Comparison of ENCODE assay signal across 1 cellular context in the genomic region with DNA sequence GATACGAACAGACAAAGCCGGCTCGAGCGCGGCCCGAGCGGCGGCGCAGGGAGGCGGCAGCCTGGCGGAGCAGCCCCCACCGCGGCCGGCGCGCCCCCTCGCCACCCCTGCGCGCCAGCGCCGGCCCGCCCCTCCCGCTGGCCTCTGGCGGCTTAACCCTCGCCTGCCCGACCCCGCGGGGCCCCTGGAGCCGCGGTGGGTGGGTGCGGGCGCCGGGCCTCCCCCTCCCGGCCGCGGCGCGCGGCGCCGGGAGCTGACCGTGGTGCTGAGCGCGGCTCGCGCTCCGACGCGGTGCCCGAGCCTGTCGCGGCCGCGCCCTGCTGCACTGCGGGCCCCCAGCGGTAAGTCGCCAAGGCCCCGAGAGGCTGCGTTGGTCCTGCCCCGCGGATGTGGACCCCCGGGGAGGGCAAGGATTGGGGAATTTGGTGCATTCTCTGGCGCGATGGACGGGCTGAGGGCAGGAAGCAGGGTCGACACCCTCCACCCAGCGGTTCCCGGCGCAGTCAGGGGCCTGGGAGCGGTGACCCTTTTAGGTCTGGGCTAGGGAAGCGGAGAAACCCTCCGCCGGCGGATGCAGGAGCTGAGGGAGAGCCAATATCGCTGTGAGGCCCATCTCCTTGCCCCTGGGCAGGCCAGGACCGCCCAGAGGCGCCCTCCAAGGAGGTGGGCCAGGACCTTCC.
A peak's percentile ranks its signal among the peaks of the same experiment; 100 is the strongest.
TF ChIP-seq lines count a peak whose summit lies in the region.

No MANE protein-coding gene starts in this region.

TF ChIP-seq in HepG2, 621 proteins besides CTCF, POLR2A, EP300 and RAD21 (continued from another document and continues in another):
- no peak for TF ChIP-seq ZNF318 (CRISPR knock-in tag; IDR thresholded peaks at IDR 0.05)
- no peak for TF ChIP-seq MBD4 (IDR thresholded peaks at IDR 0.05; ENCODE audit: borderline replicate concordance, low read length)
- TF ChIP-seq MAZ (IDR thresholded peaks at IDR 0.05; ENCODE audit: borderline replicate concordance, low read depth, low read length), result no peak
- peak; percentile 84 for TF ChIP-seq MAZ (CRISPR knock-in tag; IDR thresholded peaks at IDR 0.05; ENCODE audit: low read depth)
- TF ChIP-seq ZNF20 (CRISPR knock-in tag; IDR thresholded peaks at IDR 0.05), result no peak
- TF ChIP-seq, protein P1, sequence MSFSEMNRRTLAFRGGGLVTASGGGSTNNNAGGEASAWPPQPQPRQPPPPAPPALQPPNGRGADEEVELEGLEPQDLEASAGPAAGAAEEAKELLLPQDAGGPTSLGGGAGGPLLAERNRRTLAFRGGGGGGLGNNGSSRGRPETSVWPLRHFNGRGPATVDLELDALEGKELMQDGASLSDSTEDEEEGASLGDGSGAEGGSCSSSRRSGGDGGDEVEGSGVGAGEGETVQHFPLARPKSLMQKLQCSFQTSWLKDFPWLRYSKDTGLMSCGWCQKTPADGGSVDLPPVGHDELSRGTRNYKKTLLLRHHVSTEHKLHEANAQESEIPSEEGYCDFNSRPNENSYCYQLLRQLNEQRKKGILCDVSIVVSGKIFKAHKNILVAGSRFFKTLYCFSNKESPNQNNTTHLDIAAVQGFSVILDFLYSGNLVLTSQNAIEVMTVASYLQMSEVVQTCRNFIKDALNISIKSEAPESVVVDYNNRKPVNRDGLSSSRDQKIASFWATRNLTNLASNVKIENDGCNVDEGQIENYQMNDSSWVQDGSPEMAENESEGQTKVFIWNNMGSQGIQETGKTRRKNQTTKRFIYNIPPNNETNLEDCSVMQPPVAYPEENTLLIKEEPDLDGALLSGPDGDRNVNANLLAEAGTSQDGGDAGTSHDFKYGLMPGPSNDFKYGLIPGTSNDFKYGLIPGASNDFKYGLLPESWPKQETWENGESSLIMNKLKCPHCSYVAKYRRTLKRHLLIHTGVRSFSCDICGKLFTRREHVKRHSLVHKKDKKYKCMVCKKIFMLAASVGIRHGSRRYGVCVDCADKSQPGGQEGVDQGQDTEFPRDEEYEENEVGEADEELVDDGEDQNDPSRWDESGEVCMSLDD (CRISPR knock-in tag; IDR thresholded peaks at IDR 0.05; ENCODE audit: borderline replicate concordance), result no peak
- peak; percentile 37; the same call in 1 of the 2 replicates for TF ChIP-seq ZFY (CRISPR knock-in tag; IDR thresholded peaks at IDR 0.05)
- no peak for TF ChIP-seq ZNF225 (CRISPR knock-in tag; IDR thresholded peaks at IDR 0.05)
- no peak for TF ChIP-seq ZNF256 (CRISPR knock-in tag; conservative IDR thresholded peaks at IDR 0.05)
- no peak for TF ChIP-seq PPARG (CRISPR knock-in tag; conservative IDR thresholded peaks at IDR 0.05)
- TF ChIP-seq ZNF597 (CRISPR knock-in tag; IDR thresholded peaks at IDR 0.05), result no peak
- TF ChIP-seq ZNF138 (CRISPR knock-in tag; IDR thresholded peaks at IDR 0.05; ENCODE audit: low read depth), result 0 out of 2 replicates have a peak, but pooled peaks have one; percentile 40
- no peak for TF ChIP-seq RBM22 (optimal IDR thresholded peaks at IDR 0.05; ENCODE audit: low read length)
- no peak for TF ChIP-seq HNF4G (IDR thresholded peaks at IDR 0.05; ENCODE audit: borderline replicate concordance, low read depth, low read length)
- no peak for TF ChIP-seq HNF4G (CRISPR knock-in tag; IDR thresholded peaks at IDR 0.05; ENCODE audit: borderline replicate concordance, low read depth)
- 0 out of 2 replicates have a peak, but pooled peaks have one; percentile 48 for TF ChIP-seq ZNF674 (CRISPR knock-in tag; IDR thresholded peaks at IDR 0.05; ENCODE audit: low read depth)
- no peak for TF ChIP-seq HOXA7 (CRISPR knock-in tag; IDR thresholded peaks at IDR 0.05)
- TF ChIP-seq, protein P2, sequence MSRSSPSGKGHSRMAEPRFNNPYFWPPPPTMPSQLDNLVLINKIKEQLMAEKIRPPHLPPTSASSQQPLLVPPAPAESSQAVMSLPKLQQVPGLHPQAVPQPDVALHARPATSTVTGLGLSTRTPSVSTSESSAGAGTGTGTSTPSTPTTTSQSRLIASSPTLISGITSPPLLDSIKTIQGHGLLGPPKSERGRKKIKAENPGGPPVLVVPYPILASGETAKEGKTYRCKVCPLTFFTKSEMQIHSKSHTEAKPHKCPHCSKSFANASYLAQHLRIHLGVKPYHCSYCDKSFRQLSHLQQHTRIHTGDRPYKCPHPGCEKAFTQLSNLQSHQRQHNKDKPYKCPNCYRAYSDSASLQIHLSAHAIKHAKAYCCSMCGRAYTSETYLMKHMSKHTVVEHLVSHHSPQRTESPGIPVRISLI (CRISPR knock-in tag; IDR thresholded peaks at IDR 0.05; ENCODE audit: borderline replicate concordance), result no peak
- TF ChIP-seq, protein P3, sequence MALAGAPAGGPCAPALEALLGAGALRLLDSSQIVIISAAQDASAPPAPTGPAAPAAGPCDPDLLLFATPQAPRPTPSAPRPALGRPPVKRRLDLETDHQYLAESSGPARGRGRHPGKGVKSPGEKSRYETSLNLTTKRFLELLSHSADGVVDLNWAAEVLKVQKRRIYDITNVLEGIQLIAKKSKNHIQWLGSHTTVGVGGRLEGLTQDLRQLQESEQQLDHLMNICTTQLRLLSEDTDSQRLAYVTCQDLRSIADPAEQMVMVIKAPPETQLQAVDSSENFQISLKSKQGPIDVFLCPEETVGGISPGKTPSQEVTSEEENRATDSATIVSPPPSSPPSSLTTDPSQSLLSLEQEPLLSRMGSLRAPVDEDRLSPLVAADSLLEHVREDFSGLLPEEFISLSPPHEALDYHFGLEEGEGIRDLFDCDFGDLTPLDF (CRISPR knock-in tag; IDR thresholded peaks at IDR 0.05), result no peak
- no peak for TF ChIP-seq ZNF879 (CRISPR knock-in tag; IDR thresholded peaks at IDR 0.05)
- TF ChIP-seq ZNF761 (CRISPR knock-in tag; conservative IDR thresholded peaks at IDR 0.05), result no peak
- TF ChIP-seq, protein P4, sequence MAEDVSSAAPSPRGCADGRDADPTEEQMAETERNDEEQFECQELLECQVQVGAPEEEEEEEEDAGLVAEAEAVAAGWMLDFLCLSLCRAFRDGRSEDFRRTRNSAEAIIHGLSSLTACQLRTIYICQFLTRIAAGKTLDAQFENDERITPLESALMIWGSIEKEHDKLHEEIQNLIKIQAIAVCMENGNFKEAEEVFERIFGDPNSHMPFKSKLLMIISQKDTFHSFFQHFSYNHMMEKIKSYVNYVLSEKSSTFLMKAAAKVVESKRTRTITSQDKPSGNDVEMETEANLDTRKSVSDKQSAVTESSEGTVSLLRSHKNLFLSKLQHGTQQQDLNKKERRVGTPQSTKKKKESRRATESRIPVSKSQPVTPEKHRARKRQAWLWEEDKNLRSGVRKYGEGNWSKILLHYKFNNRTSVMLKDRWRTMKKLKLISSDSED (CRISPR knock-in tag; IDR thresholded peaks at IDR 0.05), result no peak
- no peak for TF ChIP-seq ELF1 (CRISPR knock-in tag; IDR thresholded peaks at IDR 0.05)
- TF ChIP-seq ZNF737 (CRISPR knock-in tag; IDR thresholded peaks at IDR 0.05; ENCODE audit: borderline replicate concordance), result no peak
- no peak for TF ChIP-seq REL (CRISPR knock-in tag; conservative IDR thresholded peaks at IDR 0.05)
- TF ChIP-seq TGIF2 (CRISPR knock-in tag; IDR thresholded peaks at IDR 0.05), result no peak
- TF ChIP-seq ZNF251 (CRISPR knock-in tag; IDR thresholded peaks at IDR 0.05), result no peak
- no peak for TF ChIP-seq ZNF614 (CRISPR knock-in tag; IDR thresholded peaks at IDR 0.05; ENCODE audit: borderline replicate concordance)
- TF ChIP-seq ZNF569 (CRISPR knock-in tag; IDR thresholded peaks at IDR 0.05; ENCODE audit: borderline replicate concordance), result no peak
- no peak for TF ChIP-seq FOXK2 (IDR thresholded peaks at IDR 0.05)
- no peak for TF ChIP-seq ZNF510 (CRISPR knock-in tag; IDR thresholded peaks at IDR 0.05; ENCODE audit: low read depth)
- TF ChIP-seq, protein P5, sequence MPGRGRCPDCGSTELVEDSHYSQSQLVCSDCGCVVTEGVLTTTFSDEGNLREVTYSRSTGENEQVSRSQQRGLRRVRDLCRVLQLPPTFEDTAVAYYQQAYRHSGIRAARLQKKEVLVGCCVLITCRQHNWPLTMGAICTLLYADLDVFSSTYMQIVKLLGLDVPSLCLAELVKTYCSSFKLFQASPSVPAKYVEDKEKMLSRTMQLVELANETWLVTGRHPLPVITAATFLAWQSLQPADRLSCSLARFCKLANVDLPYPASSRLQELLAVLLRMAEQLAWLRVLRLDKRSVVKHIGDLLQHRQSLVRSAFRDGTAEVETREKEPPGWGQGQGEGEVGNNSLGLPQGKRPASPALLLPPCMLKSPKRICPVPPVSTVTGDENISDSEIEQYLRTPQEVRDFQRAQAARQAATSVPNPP (CRISPR knock-in tag; IDR thresholded peaks at IDR 0.05), result 0 out of 2 replicates have a peak, but pooled peaks have one; percentile 32
- TF ChIP-seq ATM (IDR thresholded peaks at IDR 0.05; ENCODE audit: borderline replicate concordance), result no peak
- TF ChIP-seq PAWR (CRISPR knock-in tag; IDR thresholded peaks at IDR 0.05; ENCODE audit: borderline replicate concordance), result no peak
- TF ChIP-seq HNF1A (IDR thresholded peaks at IDR 0.05; ENCODE audit: low read depth), result no peak
- TF ChIP-seq HNF1A (CRISPR knock-in tag; IDR thresholded peaks at IDR 0.05; ENCODE audit: borderline replicate concordance), result no peak
